Comparison of ENCODE assay signal across 1 cellular context in the genomic region with DNA sequence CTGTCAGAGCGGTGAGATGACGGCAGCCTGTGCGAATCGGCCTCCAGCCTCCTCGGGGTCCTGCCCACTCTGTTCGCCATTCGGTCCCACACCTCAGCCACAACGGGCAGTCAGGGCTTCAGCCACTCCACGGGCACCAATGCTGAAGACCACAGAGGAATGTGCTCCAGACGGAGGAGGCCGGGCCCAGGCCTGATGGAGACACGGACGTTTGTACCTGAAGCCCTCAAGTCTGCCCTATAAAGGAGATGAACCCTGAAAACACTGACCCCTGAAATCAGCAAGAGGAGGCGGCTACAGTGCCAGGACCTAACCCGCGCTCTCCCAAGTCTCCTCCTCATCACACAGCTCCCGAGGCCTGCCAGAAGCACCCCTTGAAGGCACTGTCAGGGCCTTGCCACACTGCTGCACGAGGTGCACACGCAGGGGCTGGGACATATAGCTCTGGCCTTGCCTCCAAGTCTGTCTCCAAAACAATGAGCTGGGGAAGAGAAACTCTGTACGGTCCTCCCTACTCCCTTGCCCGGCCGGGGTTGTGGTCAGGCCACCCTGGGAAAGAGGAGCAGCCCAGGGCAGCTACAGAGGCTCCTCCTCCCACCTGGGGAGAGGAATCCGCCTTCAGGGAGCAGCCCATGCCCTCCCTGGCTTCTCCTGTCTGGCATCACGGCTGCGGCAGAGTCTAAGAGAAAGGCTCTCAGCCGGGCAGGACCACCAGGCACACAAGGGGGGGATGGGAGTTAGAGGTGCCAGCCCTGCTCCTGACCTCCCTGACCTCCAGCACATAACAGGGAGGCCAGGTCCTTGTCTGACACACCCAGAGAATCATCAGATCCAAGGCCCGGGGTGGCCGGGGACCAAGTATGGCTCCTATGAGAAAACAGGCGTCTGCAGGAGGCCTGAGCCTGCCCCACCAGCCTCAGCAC.
TF ChIP-seq lines count a peak whose summit lies in the region.

No MANE protein-coding gene starts in this region.

TF ChIP-seq in WTC11, 78 proteins besides CTCF, POLR2A, EP300 and RAD21:
- TF ChIP-seq, protein P1, sequence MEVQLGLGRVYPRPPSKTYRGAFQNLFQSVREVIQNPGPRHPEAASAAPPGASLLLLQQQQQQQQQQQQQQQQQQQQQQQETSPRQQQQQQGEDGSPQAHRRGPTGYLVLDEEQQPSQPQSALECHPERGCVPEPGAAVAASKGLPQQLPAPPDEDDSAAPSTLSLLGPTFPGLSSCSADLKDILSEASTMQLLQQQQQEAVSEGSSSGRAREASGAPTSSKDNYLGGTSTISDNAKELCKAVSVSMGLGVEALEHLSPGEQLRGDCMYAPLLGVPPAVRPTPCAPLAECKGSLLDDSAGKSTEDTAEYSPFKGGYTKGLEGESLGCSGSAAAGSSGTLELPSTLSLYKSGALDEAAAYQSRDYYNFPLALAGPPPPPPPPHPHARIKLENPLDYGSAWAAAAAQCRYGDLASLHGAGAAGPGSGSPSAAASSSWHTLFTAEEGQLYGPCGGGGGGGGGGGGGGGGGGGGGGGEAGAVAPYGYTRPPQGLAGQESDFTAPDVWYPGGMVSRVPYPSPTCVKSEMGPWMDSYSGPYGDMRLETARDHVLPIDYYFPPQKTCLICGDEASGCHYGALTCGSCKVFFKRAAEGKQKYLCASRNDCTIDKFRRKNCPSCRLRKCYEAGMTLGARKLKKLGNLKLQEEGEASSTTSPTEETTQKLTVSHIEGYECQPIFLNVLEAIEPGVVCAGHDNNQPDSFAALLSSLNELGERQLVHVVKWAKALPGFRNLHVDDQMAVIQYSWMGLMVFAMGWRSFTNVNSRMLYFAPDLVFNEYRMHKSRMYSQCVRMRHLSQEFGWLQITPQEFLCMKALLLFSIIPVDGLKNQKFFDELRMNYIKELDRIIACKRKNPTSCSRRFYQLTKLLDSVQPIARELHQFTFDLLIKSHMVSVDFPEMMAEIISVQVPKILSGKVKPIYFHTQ (CRISPR knock-in tag; IDR thresholded peaks at IDR 0.05): no peak
